16 cellular contexts compared by ENCODE assay signal in the genomic region with DNA sequence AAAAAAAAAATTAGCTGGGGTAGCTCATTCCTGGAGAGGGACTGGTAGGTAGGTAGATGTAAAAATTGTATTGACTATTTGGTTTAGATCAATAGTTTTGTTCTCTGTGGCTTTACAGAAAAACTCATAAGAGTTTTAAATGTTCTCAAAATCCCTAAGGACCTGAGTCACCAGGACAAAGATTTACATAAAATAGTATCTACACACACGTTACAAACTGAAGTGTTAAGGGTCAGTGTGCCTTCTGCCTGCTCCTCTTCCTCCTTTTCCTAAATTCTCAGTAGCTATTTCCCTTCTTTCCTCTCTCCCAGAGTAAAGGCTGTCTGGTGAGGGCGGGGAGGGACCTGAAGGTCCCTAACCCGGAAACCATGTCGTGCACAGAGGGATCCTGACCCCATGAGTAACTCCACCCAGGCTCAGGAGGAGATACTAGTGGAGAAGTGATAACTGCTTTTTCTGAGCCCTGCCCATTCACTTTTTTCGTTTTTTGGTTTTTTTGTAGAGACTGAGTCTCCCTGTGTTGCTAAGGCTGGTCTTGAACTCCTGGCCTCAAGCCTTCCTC. TPM values are rescaled to one million over a fixed set of nuclear protein-coding genes. Genes with fewer than 3 reads are reported as not detected.
A peak's percentile ranks its signal among the peaks of the same experiment; 100 is the strongest.
DNase-seq lines count a peak whose midpoint lies in the region; ATAC-seq and TF ChIP-seq lines count a peak whose summit lies in the region.
"Had no signal": no experiment of that assay in that cellular context is flagged by ENCODE, and none has a peak within 500 bp of the region (broad histone marks: within the 10 kb centered on the region; RNA-seq: fewer than 3 reads in every experiment).

No MANE protein-coding gene starts in this region.

- no peak for ATAC-seq in CD4-positive, CD25-positive, alpha-beta regulatory T cell (ENCODE audit: low read depth in 2 of 2)
- ATAC-seq in T-helper 17 cell = no peak
- no peak for ATAC-seq in naive B cell (ENCODE audit: low read depth in 2 of 2)
- ATAC-seq in HG03521 (IDR thresholded peaks at IDR 0.05; ENCODE audit: unreplicated experiment) = no peak

- no peak overlapping the region for H3K4me3 ChIP-seq in CD4-positive, CD25-positive, alpha-beta regulatory T cell (ENCODE audit: low read depth, low read length)
- H3K4me3 ChIP-seq in neuronal stem cell (ENCODE audit: low read length in 2 of 2) = no peak overlapping the region
- H3K4me3 ChIP-seq: Peyer's patch had no signal

- no peak overlapping the region for H3K18ac ChIP-seq in neuronal stem cell (ENCODE audit: low read length)

- peaks cover 12% of the 10 kb centered on the region for H3K36me3 Mint-ChIP-seq in CD4-positive, CD25-positive, alpha-beta regulatory T cell
- H3K36me3 Mint-ChIP-seq in T-helper 17 cell (ENCODE audit: low read depth) (peaks cover 2% of the 10 kb centered on the region), endothelial cell (ENCODE audit: low read depth, unreplicated experiment) (peaks cover 13% of the 10 kb centered on the region), naive B cell (no peaks in the 10 kb centered on the region)

- peaks cover 16 to 60% (median 27%) of the 10 kb centered on the region in 4 donors for H3K4me1 Mint-ChIP-seq in CD4-positive, CD25-positive, alpha-beta regulatory T cell
- H3K4me1 Mint-ChIP-seq in T-helper 17 cell (peaks cover 29% of the 10 kb centered on the region), endothelial cell (ENCODE audit: unreplicated experiment) (peaks cover 15% of the 10 kb centered on the region), naive B cell (peaks cover 37 to 66% (median 59%) of the 10 kb centered on the region in 3 donors)

- H3K9me3 Mint-ChIP-seq in CD4-positive, CD25-positive, alpha-beta regulatory T cell = peaks cover 0 to 3% (median 0%) of the 10 kb centered on the region in 7 donors
- H3K9me3 Mint-ChIP-seq in endothelial cell (ENCODE audit: unreplicated experiment) (no peaks in the 10 kb centered on the region), naive B cell (no peaks in the 10 kb centered on the region)
- H3K9me3 Mint-ChIP-seq: activated naive CD8-positive, alpha-beta T cell treated with anti-CD3 and anti-CD28 coated beads, Interleukin-2, amount 10 ng/mL, durations not matched to agents 7 days and 5 days had no signal

- no CpG with 5 or more reads among the region's 5 CpGs for WGBS in neuronal stem cell (ENCODE audit: extremely low coverage in 2 of 2, insufficient read length in 2 of 2, insufficient replicate concordance in 1 of 2), 2 donors

- no peak overlapping the region for H3K9ac ChIP-seq in neuronal stem cell (ENCODE audit: low read depth, low read length, poor library complexity)

- no peak overlapping the region for H2AFZ ChIP-seq in neuronal stem cell (ENCODE audit: low read length)

- H3K4me1 ChIP-seq in CD4-positive, CD25-positive, alpha-beta regulatory T cell (ENCODE audit: control insufficient read depth, insufficient read depth, low read length, poor library complexity, severe bottlenecking) = peaks cover 13% of the 10 kb centered on the region
- no peaks in the 10 kb centered on the region for H3K4me1 ChIP-seq in neuronal stem cell (ENCODE audit: control insufficient read depth in 2 of 2, insufficient read depth in 1 of 2, low read depth in 1 of 2, low read length in 2 of 2)
- H3K4me1 ChIP-seq: BE2C had no signal

- no peak overlapping the region for H2BK120ac ChIP-seq in neuronal stem cell (ENCODE audit: low read depth, low read length)

- no peak overlapping the region for H2BK12ac ChIP-seq in neuronal stem cell (ENCODE audit: low read length)

- H3K14ac ChIP-seq in neuronal stem cell (ENCODE audit: low read length) = no peak overlapping the region

- H4K8ac ChIP-seq in neuronal stem cell (ENCODE audit: low read depth, low read length) = no peak overlapping the region

- H3K27me3 Mint-ChIP-seq in CD4-positive, CD25-positive, alpha-beta regulatory T cell = peaks cover 3% of the 10 kb centered on the region
- H3K27me3 Mint-ChIP-seq in T-helper 17 cell = no peaks in the 10 kb centered on the region
- peaks cover 1% of the 10 kb centered on the region for H3K27me3 Mint-ChIP-seq in endothelial cell (ENCODE audit: unreplicated experiment)
- H3K27me3 Mint-ChIP-seq in naive B cell = no peaks in the 10 kb centered on the region
- H3K27me3 Mint-ChIP-seq: activated naive CD8-positive, alpha-beta T cell treated with anti-CD3 and anti-CD28 coated beads, Interleukin-2, amount 10 ng/mL, durations not matched to agents 7 days and 5 days had no signal

- TF ChIP-seq CTCF in endothelial cell (IDR thresholded peaks at IDR 0.05; ENCODE audit: unreplicated experiment) = no peak

- no peak overlapping the region for H3K23ac ChIP-seq in neuronal stem cell (ENCODE audit: low read depth, low read length, poor library complexity)

- H3K27ac Mint-ChIP-seq in CD4-positive, CD25-positive, alpha-beta regulatory T cell = peak overlapping the region; percentile 49 to 78 (median 61)
- peak overlapping the region; percentile 67 for H3K27ac Mint-ChIP-seq in T-helper 17 cell
- peak overlapping the region; percentile 4 for H3K27ac Mint-ChIP-seq in endothelial cell (ENCODE audit: unreplicated experiment)
- H3K27ac Mint-ChIP-seq in naive B cell = peak overlapping the region in 4 of 6 donors; percentile 31 to 81 (median 64)
- H3K27ac Mint-ChIP-seq: activated naive CD8-positive, alpha-beta T cell treated with anti-CD3 and anti-CD28 coated beads, Interleukin-2, amount 10 ng/mL, durations not matched to agents 7 days and 5 days had no signal

- H3K4me2 ChIP-seq in neuronal stem cell (ENCODE audit: insufficient read depth, low read length, poor library complexity, severe bottlenecking) = no peak overlapping the region

- no peaks in the 10 kb centered on the region for H3K27me3 ChIP-seq in CD4-positive, CD25-positive, alpha-beta regulatory T cell (ENCODE audit: control insufficient read depth, insufficient read depth, low read length)
- H3K27me3 ChIP-seq in neuronal stem cell (ENCODE audit: control insufficient read depth in 3 of 3, insufficient read depth in 3 of 3, low read depth in 1 of 3, low read length in 3 of 3) = no peaks in the 10 kb centered on the region
- H3K27me3 ChIP-seq: BE2C, Peyer's patch had no signal

- peaks cover 7% of the 10 kb centered on the region for H3K79me1 ChIP-seq in neuronal stem cell (ENCODE audit: low read depth, low read length)

- H3K4ac ChIP-seq in neuronal stem cell (ENCODE audit: low read length) = no peak overlapping the region

- H3K9me3 ChIP-seq in CD4-positive, CD25-positive, alpha-beta regulatory T cell (ENCODE audit: control insufficient read depth in 2 of 2, low read length in 2 of 2) = no peaks in the 10 kb centered on the region
- no peaks in the 10 kb centered on the region for H3K9me3 ChIP-seq in T-helper 17 cell (ENCODE audit: control insufficient read depth, low read length, poor library complexity, severe bottlenecking)
- peaks cover 0 to 2% of the 10 kb centered on the region in 2 donors for H3K9me3 ChIP-seq in neuronal stem cell (replicated peaks in 1 of 2; ENCODE audit: control insufficient read depth in 2 of 2, insufficient read depth in 1 of 2, low read depth in 1 of 2, low read length in 2 of 2)
- H3K9me3 ChIP-seq: BE2C, Peyer's patch had no signal

- H2BK5ac ChIP-seq in neuronal stem cell (ENCODE audit: low read length) = no peak overlapping the region

- peak overlapping the region in 1 of 4 donors; percentile 70 for H3K4me3 Mint-ChIP-seq in CD4-positive, CD25-positive, alpha-beta regulatory T cell
- H3K4me3 Mint-ChIP-seq in T-helper 17 cell = no peak overlapping the region
- H3K4me3 Mint-ChIP-seq in endothelial cell (ENCODE audit: unreplicated experiment) = no peak overlapping the region
- H3K4me3 Mint-ChIP-seq in naive B cell = no peak overlapping the region
- H3K4me3 Mint-ChIP-seq: activated naive CD8-positive, alpha-beta T cell treated with anti-CD3 and anti-CD28 coated beads, Interleukin-2, amount 10 ng/mL, durations not matched to agents 7 days and 5 days had no signal

- no peak overlapping the region for H3K27ac ChIP-seq in CD4-positive, CD25-positive, alpha-beta regulatory T cell (ENCODE audit: insufficient read depth, low read length, poor library complexity, severe bottlenecking)
- no peak overlapping the region for H3K27ac ChIP-seq in neuronal stem cell (replicated peaks; ENCODE audit: low read length)
- H3K27ac ChIP-seq: Peyer's patch had no signal

- H3K36me3 ChIP-seq in CD4-positive, CD25-positive, alpha-beta regulatory T cell (ENCODE audit: control insufficient read depth, insufficient read depth, low read length) = peaks cover 4% of the 10 kb centered on the region
- peaks cover 3 to 12% of the 10 kb centered on the region in 2 donors for H3K36me3 ChIP-seq in neuronal stem cell (replicated peaks in 1 of 2; ENCODE audit: control insufficient read depth in 2 of 2, insufficient read depth in 2 of 2, low read length in 2 of 2)
- H3K36me3 ChIP-seq: BE2C had no signal

- DNase-seq in CD4-positive, CD25-positive, alpha-beta regulatory T cell = no peak
- no peak for DNase-seq in T-helper 17 cell
- DNase-seq in endothelial cell (ENCODE audit: low spot score) = no peak
- no peak for DNase-seq in naive B cell
- no peak for DNase-seq in stimulated activated naive CD4-positive, alpha-beta T cell (lab: John Stamatoyannopoulos, UW)
- no peak for DNase-seq in DMS153 (lab: John Stamatoyannopoulos, UW)
- no peak for DNase-seq in neuronal stem cell (ENCODE audit: low spot score)
- DNase-seq: activated CD8-positive, alpha-beta memory T cell treated with anti-CD3 and anti-CD28 coated beads for 24 hours; activated naive CD8-positive, alpha-beta T cell treated with anti-CD3 and anti-CD28 coated beads, Interleukin-2, amount 10 ng/mL, durations not matched to agents 7 days and 5 days; BE2C; NCI-H510A treated with DMSO at 0.1 percent for 48 hours; Peyer's patch; stimulated activated CD4-positive, alpha-beta T cell treated with anti-CD3 and anti-CD28 coated beads, Interleukin-4, amount 100 ng/mL, for 1 hour; stimulated activated naive CD4-positive, alpha-beta T cell treated with Interleukin-2 at 50 U/mL for 16 hours had no signal

- H2BK15ac ChIP-seq in neuronal stem cell (ENCODE audit: low read length) = no peak overlapping the region

- no peak overlapping the region for H4K91ac ChIP-seq in neuronal stem cell (ENCODE audit: low read depth, low read length, poor library complexity)

- no peak overlapping the region for H2AK5ac ChIP-seq in neuronal stem cell (ENCODE audit: low read depth, low read length)

RNA-seq across cellular contexts. Expression of a gene that starts 8.1 kb away (rescaled TPM):
- total RNA-seq in CD4-positive, CD25-positive, alpha-beta regulatory T cell = 71.8 TPM
- polyA plus RNA-seq in CD4-positive, CD25-positive, alpha-beta regulatory T cell = 1 to 10 TPM; 3.2 to 5.0 (median 3.7) TPM
- total RNA-seq in T-helper 17 cell (10 to 100 TPM; 54.8 to 72.8 TPM), endothelial cell (ENCODE audit: unreplicated experiment) (82.3 TPM)
- polyA plus RNA-seq in naive B cell (ENCODE audit: low read depth in 6 of 6) = 10 to 100 TPM in 3 of 6 donors, 1 to 10 TPM in 3; 1.9 to 13.7 (median 8.9) TPM
- 40.8 TPM for polyA plus RNA-seq in neuronal stem cell (2013, experiment 1 of 2)
- polyA plus RNA-seq in neuronal stem cell (2013, experiment 2 of 2) = 41.5 TPM

RNA-seq across cellular contexts. Expression of a gene that starts 43.9 kb away (rescaled TPM):
- 1.8 TPM for total RNA-seq in CD4-positive, CD25-positive, alpha-beta regulatory T cell
- polyA plus RNA-seq in CD4-positive, CD25-positive, alpha-beta regulatory T cell = not detected
- total RNA-seq in T-helper 17 cell (1 to 10 TPM; 1.5 to 1.9 TPM), endothelial cell (ENCODE audit: unreplicated experiment) (3.5 TPM)
- polyA plus RNA-seq in naive B cell (ENCODE audit: low read depth in 6 of 6) = 1 to 10 TPM in 1 of 6 donors, under 1 TPM in 1, not detected in 4; 0.73 to 1.3 TPM
- 0.33 TPM for polyA plus RNA-seq in neuronal stem cell (2013, experiment 1 of 2)
- 0.32 TPM for polyA plus RNA-seq in neuronal stem cell (2013, experiment 2 of 2)

RNA-seq across cellular contexts. Expression of a gene that starts 50.1 kb away (rescaled TPM):
- total RNA-seq in CD4-positive, CD25-positive, alpha-beta regulatory T cell = not detected
- not detected for polyA plus RNA-seq in CD4-positive, CD25-positive, alpha-beta regulatory T cell
- not detected for total RNA-seq in T-helper 17 cell
- total RNA-seq in endothelial cell (ENCODE audit: unreplicated experiment) = not detected
- not detected for polyA plus RNA-seq in naive B cell (ENCODE audit: low read depth in 6 of 6)
- not detected for polyA plus RNA-seq in neuronal stem cell (2013, experiment 1 of 2)
- polyA plus RNA-seq in neuronal stem cell (2013, experiment 2 of 2) = not detected
- total RNA-seq: activated naive CD8-positive, alpha-beta T cell treated with anti-CD3 and anti-CD28 coated beads, Interleukin-2, amount 10 ng/mL, durations not matched to agents 7 days and 5 days; mononuclear cell had no signal

Comparison
In these comparisons a context has a peak if more than half of its experiments do, and no peak if none do; other contexts are left out.
1. H3K27ac Mint-ChIP-seq: peak in every context shown above with its lines; median percentile 67 in T-helper 17 cell; 64 in naive B cell; 61 in CD4-positive, CD25-positive, alpha-beta regulatory T cell; 4 in endothelial cell.